ENCODE assay signal across 21 cellular contexts in genomic region chr11:61766353-61766841, GRCh38. TPM values are rescaled to one million over a fixed set of nuclear protein-coding genes. Genes with fewer than 3 reads are reported as not detected.
DNase-seq lines count a peak whose midpoint lies in the region; ATAC-seq and TF ChIP-seq lines count a peak whose summit lies in the region.
"Had no signal": no experiment of that assay in that cellular context is flagged by ENCODE, and none has a peak within 500 bp of the region (broad histone marks: within the 10 kb centered on the region; RNA-seq: fewer than 3 reads in every experiment).

No MANE protein-coding gene starts in this region.

- BruUV-seq in OCI-LY7 (replicated peaks; lab: Mats Ljungman, UMichigan): no TSS peak

- no peaks in the 10 kb centered on the region for H3K9me2 ChIP-seq in OCI-LY7 (ENCODE audit: insufficient read depth, low read length)

- H3K27ac ChIP-seq in angular gyrus (ENCODE audit: low read depth, low read length) (peak overlapping the region; percentile 1), layer of hippocampus (ENCODE audit: low read depth, low read length) (peak overlapping the region; percentile 53), OCI-LY7 (ENCODE audit: low read depth, low read length, poor library complexity, severe bottlenecking) (no peak overlapping the region)
- H3K27ac ChIP-seq: adrenal gland, BLaER1, left ventricle myocardium inferior, right atrium auricular region, transverse colon had no signal

- H3K27me3 Mint-ChIP-seq in HFFc6 (ENCODE audit: insufficient read depth) (peaks cover 13% of the 10 kb centered on the region), progenitor cell of endocrine pancreas (no peaks in the 10 kb centered on the region), immature natural killer cell (ENCODE audit: low read depth in 3 of 3) (no peaks in the 10 kb centered on the region)
- H3K27me3 Mint-ChIP-seq in activated T-helper 1 cell treated with anti-CD3 and anti-CD28 coated beads, Interleukin-12 subunit alpha, Interleukin-12 subunit beta, Interleukin-2, Interleukin-4 antibody, amounts not matched to agents 30 ng/mL and 10 ng/mL and 1 ng/mL, durations not matched to agents 14 hours and 24 hours and 36 hours (ENCODE audit: insufficient read depth): no peaks in the 10 kb centered on the region

- no peak overlapping the region for H3K4me3 ChIP-seq in OCI-LY7 (ENCODE audit: low read depth, low read length, poor library complexity, severe bottlenecking)
- H3K4me3 ChIP-seq: adrenal gland, BLaER1, left ventricle myocardium inferior, right atrium auricular region, transverse colon had no signal

- no peaks in the 10 kb centered on the region for H3K9me3 Mint-ChIP-seq in HFFc6
- H3K9me3 Mint-ChIP-seq in progenitor cell of endocrine pancreas (ENCODE audit: low read depth): no peaks in the 10 kb centered on the region
- no peaks in the 10 kb centered on the region for H3K9me3 Mint-ChIP-seq in immature natural killer cell
- H3K9me3 Mint-ChIP-seq in activated T-helper 1 cell treated with anti-CD3 and anti-CD28 coated beads, Interleukin-12 subunit alpha, Interleukin-12 subunit beta, Interleukin-2, Interleukin-4 antibody, amounts not matched to agents 30 ng/mL and 10 ng/mL and 1 ng/mL, durations not matched to agents 14 hours and 24 hours and 36 hours: no peaks in the 10 kb centered on the region
- H3K9me3 Mint-ChIP-seq: neural crest cell had no signal

- H3K9me3 ChIP-seq in OCI-LY7 (ENCODE audit: low read length): no peaks in the 10 kb centered on the region
- H3K9me3 ChIP-seq: adrenal gland, BLaER1, left ventricle myocardium inferior, right atrium auricular region, transverse colon had no signal

- H3K36me3 Mint-ChIP-seq in HFFc6 (ENCODE audit: low read depth) (no peaks in the 10 kb centered on the region), progenitor cell of endocrine pancreas (ENCODE audit: insufficient read depth) (peaks cover 1% of the 10 kb centered on the region), immature natural killer cell (no peaks in the 10 kb centered on the region)
- no peaks in the 10 kb centered on the region for H3K36me3 Mint-ChIP-seq in activated T-helper 1 cell treated with anti-CD3 and anti-CD28 coated beads, Interleukin-12 subunit alpha, Interleukin-12 subunit beta, Interleukin-2, Interleukin-4 antibody, amounts not matched to agents 30 ng/mL and 10 ng/mL and 1 ng/mL, durations not matched to agents 14 hours and 24 hours and 36 hours (ENCODE audit: low read depth)

- no peak overlapping the region for H3K4me2 ChIP-seq in OCI-LY7 (ENCODE audit: low read length)
- H3K4me2 ChIP-seq: BLaER1 had no signal

- no peaks in the 10 kb centered on the region for H3K4me1 ChIP-seq in OCI-LY7 (ENCODE audit: insufficient read depth, low read length, poor library complexity, severe bottlenecking)
- H3K4me1 ChIP-seq: adrenal gland, right atrium auricular region had no signal

- no peaks in the 10 kb centered on the region for H3K79me2 ChIP-seq in OCI-LY7 (ENCODE audit: insufficient read depth, low read depth, low read length)

- no peaks in the 10 kb centered on the region for H3K36me3 ChIP-seq in OCI-LY7 (ENCODE audit: insufficient read depth, low read length)
- H3K36me3 ChIP-seq: adrenal gland, BLaER1, left ventricle myocardium inferior, right atrium auricular region, transverse colon had no signal

- DNase-seq in HFFc6 (peak; percentile 8), progenitor cell of endocrine pancreas (ENCODE audit: low spot score, unreplicated experiment) (no peak), OCI-LY7 (ENCODE audit: low spot score) (no peak), immature natural killer cell (no peak)
- no peak for DNase-seq in activated T-helper 1 cell treated with anti-CD3 and anti-CD28 coated beads, Interleukin-12 subunit alpha, Interleukin-12 subunit beta, Interleukin-2, Interleukin-4 antibody, amounts not matched to agents 30 ng/mL and 10 ng/mL and 1 ng/mL, durations not matched to agents 14 hours and 24 hours and 36 hours (ENCODE audit: low spot score)
- DNase-seq: activated CD4-positive, alpha-beta T cell treated with anti-CD3 and anti-CD28 coated beads, Interleukin-2, amount 50 U/mL, for 48 hours; adrenal gland; DND-41; erythroblast; HCEC 1CT; left ventricle myocardium inferior; NCI-H1105; NCI-H2171; stimulated activated CD4-positive, alpha-beta T cell treated with anti-CD3 and anti-CD28 coated beads, Interleukin-2, amount 100 ng/mL, for 48 hours; transverse colon had no signal

- H4K20me1 ChIP-seq in OCI-LY7 (ENCODE audit: insufficient read depth, low read length): no peaks in the 10 kb centered on the region
- H4K20me1 ChIP-seq: BLaER1 had no signal

- POLR2A ChIA-PET in OCI-LY7 (lab: Charles Lee): no interaction called here

- intact Hi-C loops in OCI-LY7 (cut with micrococcal nuclease; ENCODE audit: unreplicated experiment): no loop called here
- intact Hi-C loops in activated T-helper 1 cell treated with anti-CD3 and anti-CD28 coated beads, Interleukin-12 subunit alpha, Interleukin-12 subunit beta, Interleukin-2, Interleukin-4 antibody, amounts not matched to agents 30 ng/mL and 10 ng/mL and 1 ng/mL, durations not matched to agents 14 hours and 24 hours and 36 hours (cut with micrococcal nuclease): no loop called here

- TF ChIP-seq CTCF in HFFc6 (IDR thresholded peaks at IDR 0.05) (no peak), progenitor cell of endocrine pancreas (IDR thresholded peaks at IDR 0.05; ENCODE audit: unreplicated experiment) (no peak), OCI-LY7 (conservative IDR thresholded peaks at IDR 0.05; ENCODE audit: low read length) (no peak)

- no peak for ATAC-seq in GM19328 (IDR thresholded peaks at IDR 0.05; ENCODE audit: unreplicated experiment)

- H2AFZ ChIP-seq in OCI-LY7 (ENCODE audit: low read length): no peak overlapping the region

- no peaks in the 10 kb centered on the region for H3K4me1 Mint-ChIP-seq in HFFc6 (ENCODE audit: low read depth)
- peaks cover 32% of the 10 kb centered on the region for H3K4me1 Mint-ChIP-seq in progenitor cell of endocrine pancreas (ENCODE audit: low read depth)
- peaks cover 0 to 2% of the 10 kb centered on the region in 2 donors for H3K4me1 Mint-ChIP-seq in immature natural killer cell
- no peaks in the 10 kb centered on the region for H3K4me1 Mint-ChIP-seq in activated T-helper 1 cell treated with anti-CD3 and anti-CD28 coated beads, Interleukin-12 subunit alpha, Interleukin-12 subunit beta, Interleukin-2, Interleukin-4 antibody, amounts not matched to agents 30 ng/mL and 10 ng/mL and 1 ng/mL, durations not matched to agents 14 hours and 24 hours and 36 hours (ENCODE audit: low read depth)

- no peak overlapping the region for H3K4me3 Mint-ChIP-seq in HFFc6
- no peak overlapping the region for H3K4me3 Mint-ChIP-seq in progenitor cell of endocrine pancreas (ENCODE audit: low read depth)
- no peak overlapping the region for H3K4me3 Mint-ChIP-seq in immature natural killer cell
- no peak overlapping the region for H3K4me3 Mint-ChIP-seq in activated T-helper 1 cell treated with anti-CD3 and anti-CD28 coated beads, Interleukin-12 subunit alpha, Interleukin-12 subunit beta, Interleukin-2, Interleukin-4 antibody, amounts not matched to agents 30 ng/mL and 10 ng/mL and 1 ng/mL, durations not matched to agents 14 hours and 24 hours and 36 hours
- H3K4me3 Mint-ChIP-seq: neural crest cell had no signal

- H3K27ac Mint-ChIP-seq in HFFc6: no peak overlapping the region
- peak overlapping the region; percentile 45 for H3K27ac Mint-ChIP-seq in progenitor cell of endocrine pancreas
- H3K27ac Mint-ChIP-seq in immature natural killer cell: no peak overlapping the region
- H3K27ac Mint-ChIP-seq in activated T-helper 1 cell treated with anti-CD3 and anti-CD28 coated beads, Interleukin-12 subunit alpha, Interleukin-12 subunit beta, Interleukin-2, Interleukin-4 antibody, amounts not matched to agents 30 ng/mL and 10 ng/mL and 1 ng/mL, durations not matched to agents 14 hours and 24 hours and 36 hours: no peak overlapping the region

- CTCF ChIA-PET in OCI-LY7 (lab: Charles Lee; ENCODE audit: unreplicated experiment): no interaction called here

- no peaks in the 10 kb centered on the region for H3K27me3 ChIP-seq in layer of hippocampus (ENCODE audit: control insufficient read depth, insufficient read depth, low read length)
- H3K27me3 ChIP-seq: adrenal gland, BLaER1, right atrium auricular region, transverse colon had no signal

RNA-seq across cellular contexts. Expression of gene MYRF, which starts 14.0 kb away (rescaled TPM):
- total RNA-seq in HFFc6 (2021; fragmentation: NEBNext Ultra II Directional; extraction: Animal tissue kit (Norgen Biotek cat#: 25700)): under 1 TPM; 0.24 to 0.67 (median 0.53) TPM
- total RNA-seq in progenitor cell of endocrine pancreas (117 and 128 TPM in 2 replicates), OCI-LY7 (2022) (0.98 and 1.1 TPM in 2 replicates)
- 0.19 and 0.23 TPM in 2 replicates for total RNA-seq in OCI-LY7 (2014; rRNA removed; shearing (Covaris generic))
- polyA plus RNA-seq in immature natural killer cell: 1 to 10 TPM in 1 of 3 donors, under 1 TPM in 1, not detected in 1; 0.43 to 2.4 TPM
- 0.78 and 0.99 TPM in 2 replicates for total RNA-seq in activated T-helper 1 cell treated with anti-CD3 and anti-CD28 coated beads, Interleukin-12 subunit alpha, Interleukin-12 subunit beta, Interleukin-2, Interleukin-4 antibody, amounts not matched to agents 30 ng/mL and 10 ng/mL and 1 ng/mL, durations not matched to agents 14 hours and 24 hours and 36 hours

RNA-seq across cellular contexts. Expression of gene TMEM258, which starts 26.0 kb away (rescaled TPM):
- 100 to 1,000 TPM; 134 to 173 (median 145) TPM for total RNA-seq in HFFc6 (2021; fragmentation: NEBNext Ultra II Directional; extraction: Animal tissue kit (Norgen Biotek cat#: 25700))
- total RNA-seq in progenitor cell of endocrine pancreas (175 and 185 TPM in 2 replicates), OCI-LY7 (2022) (173 and 174 TPM in 2 replicates)
- 119 and 174 TPM in 2 replicates for total RNA-seq in OCI-LY7 (2014; rRNA removed; shearing (Covaris generic))
- 100 to 1,000 TPM; 160 to 274 (median 225) TPM for polyA plus RNA-seq in immature natural killer cell
- 164 and 166 TPM in 2 replicates for total RNA-seq in activated T-helper 1 cell treated with anti-CD3 and anti-CD28 coated beads, Interleukin-12 subunit alpha, Interleukin-12 subunit beta, Interleukin-2, Interleukin-4 antibody, amounts not matched to agents 30 ng/mL and 10 ng/mL and 1 ng/mL, durations not matched to agents 14 hours and 24 hours and 36 hours

RNA-seq across cellular contexts. Expression of gene FEN1, which starts 26.3 kb away (rescaled TPM):
- 10 to 100 TPM; 25.6 to 45.6 (median 37.4) TPM for total RNA-seq in HFFc6 (2021; fragmentation: NEBNext Ultra II Directional; extraction: Animal tissue kit (Norgen Biotek cat#: 25700))
- total RNA-seq in progenitor cell of endocrine pancreas: 34.4 and 36.6 TPM in 2 replicates
- 143 and 153 TPM in 2 replicates for total RNA-seq in OCI-LY7 (2014; rRNA removed; shearing (Covaris generic))
- 102 and 123 TPM in 2 replicates for total RNA-seq in OCI-LY7 (2022)
- polyA plus RNA-seq in immature natural killer cell: 10 to 100 TPM; 20.3 to 31.3 (median 24.6) TPM
- total RNA-seq in activated T-helper 1 cell treated with anti-CD3 and anti-CD28 coated beads, Interleukin-12 subunit alpha, Interleukin-12 subunit beta, Interleukin-2, Interleukin-4 antibody, amounts not matched to agents 30 ng/mL and 10 ng/mL and 1 ng/mL, durations not matched to agents 14 hours and 24 hours and 36 hours: 147 and 149 TPM in 2 replicates

RNA-seq across cellular contexts. Expression of gene FADS1, which starts 50.4 kb away (rescaled TPM):
- total RNA-seq in HFFc6 (2021; fragmentation: NEBNext Ultra II Directional; extraction: Animal tissue kit (Norgen Biotek cat#: 25700)): 10 to 100 TPM; 25.9 to 39.1 (median 36.4) TPM
- total RNA-seq in progenitor cell of endocrine pancreas (114 and 121 TPM in 2 replicates), OCI-LY7 (2022) (not detected in 2 replicates)
- not detected in 2 replicates for total RNA-seq in OCI-LY7 (2014; rRNA removed; shearing (Covaris generic))
- polyA plus RNA-seq in immature natural killer cell: 10 to 100 TPM; 11.5 to 18.7 (median 17.7) TPM
- 92.3 and 97.7 TPM in 2 replicates for total RNA-seq in activated T-helper 1 cell treated with anti-CD3 and anti-CD28 coated beads, Interleukin-12 subunit alpha, Interleukin-12 subunit beta, Interleukin-2, Interleukin-4 antibody, amounts not matched to agents 30 ng/mL and 10 ng/mL and 1 ng/mL, durations not matched to agents 14 hours and 24 hours and 36 hours

Comparison
In these comparisons a context has a peak if more than half of its experiments do, and no peak if none do; other contexts are left out.
1. RNA of gene MYRF, which starts 14.0 kb away (total RNA-seq): 117 to 128 TPM in progenitor cell of endocrine pancreas; 0.19 to 1.1 TPM in OCI-LY7, 0.78 to 0.99 TPM in activated T-helper 1 cell treated with anti-CD3 and anti-CD28 coated beads, Interleukin-12 subunit alpha, Interleukin-12 subunit beta, Interleukin-2, Interleukin-4 antibody, amounts not matched to agents 30 ng/mL and 10 ng/mL and 1 ng/mL, durations not matched to agents 14 hours and 24 hours and 36 hours and 0.24 to 0.67 TPM in HFFc6; every median in the first group is over 10 times any median in the second.